In the genomic region with DNA sequence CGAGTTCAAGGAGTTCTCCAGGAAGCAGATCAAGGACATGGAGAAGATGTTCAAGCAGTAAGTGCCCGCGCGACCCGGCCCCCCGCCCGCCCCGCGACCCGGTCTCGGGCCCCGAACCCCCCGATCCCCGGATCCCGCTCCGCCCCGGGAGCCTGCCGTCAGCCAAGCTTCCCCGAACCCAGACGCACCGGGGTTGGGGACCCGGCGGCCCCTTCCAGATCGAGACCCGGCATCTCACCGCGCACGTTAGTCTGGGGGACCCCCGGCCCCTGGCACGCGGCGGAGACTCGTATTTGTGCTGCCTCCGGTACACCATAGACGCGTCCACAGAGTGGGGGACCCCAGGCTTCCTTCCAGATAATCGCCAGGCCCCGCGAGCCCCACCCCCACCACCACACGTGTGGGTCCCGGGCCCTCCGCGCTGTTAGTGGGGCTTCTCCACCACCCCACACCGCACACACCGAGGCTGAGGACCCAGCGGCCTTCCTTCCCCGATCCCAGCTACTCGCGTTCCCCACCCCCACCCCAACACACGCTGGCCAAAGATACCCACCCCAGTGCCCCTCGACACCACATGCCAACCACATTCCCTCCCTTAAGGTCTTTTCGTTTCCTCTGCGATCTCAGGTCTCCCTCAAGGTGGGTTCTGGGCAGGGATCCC, we compare ENCODE assay signal across 8 cellular contexts. TPM values are rescaled to one million over a fixed set of nuclear protein-coding genes. Genes with fewer than 3 reads are reported as not detected.
DNase-seq lines count a peak whose midpoint lies in the region; TF ChIP-seq lines count a peak whose summit lies in the region.

No MANE protein-coding gene starts in this region.

- POLR2A ChIA-PET in HEK293T (lab: Yijun Ruan, JAX) = no interaction called here

- TF ChIP-seq CTCF in GM12864 (IDR thresholded peaks at IDR 0.05; ENCODE audit: low read depth, low read length, missing control alignments) (no peak), NB4 (IDR thresholded peaks at IDR 0.05; ENCODE audit: low read depth, low read length) (no peak), neural crest cell (conservative IDR thresholded peaks at IDR 0.05) (no peak)

- H3K27ac Mint-ChIP-seq in neural crest cell (ENCODE audit: unreplicated experiment) = no peak overlapping the region

- no peaks in the 10 kb centered on the region for H3K9me3 Mint-ChIP-seq in neural crest cell

- CTCF ChIA-PET in HEK293T (lab: Yijun Ruan, JAX) = no interaction called here

- H3K27me3 ChIP-seq in duodenal mucosa (ENCODE audit: control insufficient read depth in 1 of 2, insufficient read depth in 2 of 2, low read length in 2 of 2) = no peaks in the 10 kb centered on the region

- peaks cover 0 to 8% of the 10 kb centered on the region in 2 donors for H3K36me3 ChIP-seq in duodenal mucosa (ENCODE audit: control insufficient read depth in 1 of 2, insufficient read depth in 2 of 2, low read length in 2 of 2)

- H3K4me1 Mint-ChIP-seq in neural crest cell = peaks cover 27% of the 10 kb centered on the region

- H3K9me3 ChIP-seq in duodenal mucosa (ENCODE audit: control insufficient read depth in 1 of 2, low read length in 2 of 2) = no peaks in the 10 kb centered on the region

- H3K4me3 Mint-ChIP-seq in neural crest cell = peak overlapping the region; percentile 92

- peak overlapping the region; percentile 90 for H3K4me3 ChIP-seq in GM12864 (ENCODE audit: low read depth, low read length)
- H3K4me3 ChIP-seq in NB4 (ENCODE audit: low read depth, low read length) = peak overlapping the region; percentile 87
- H3K4me3 ChIP-seq in duodenal mucosa (ENCODE audit: low read depth in 1 of 2, low read length in 2 of 2) = peak overlapping the region; percentile 85 to 96

- peaks cover 33 to 44% of the 10 kb centered on the region in 2 donors for H3K4me1 ChIP-seq in duodenal mucosa (ENCODE audit: control insufficient read depth in 1 of 2, insufficient read depth in 2 of 2, low read length in 2 of 2)

- no peak for TF ChIP-seq POLR2A in NB4 (IDR thresholded peaks at IDR 0.05; ENCODE audit: extremely low read depth, insufficient read length)

- DNase-seq in GM12864 (ENCODE audit: low read depth) (no peak), NB4 (ENCODE audit: low read depth) (peak; percentile 51), neural crest cell (ENCODE audit: low read depth, low spot score) (no peak), GDM1 (lab: John Stamatoyannopoulos, UW) (no peak), RKO (ENCODE audit: low spot score) (no peak), amniotic stem cell (lab: John Stamatoyannopoulos, UW) (no peak), HEK293T (ENCODE audit: extremely low spot score) (no peak)

- H3K9ac ChIP-seq in duodenal mucosa (ENCODE audit: low read depth in 1 of 2, low read length in 2 of 2) = peak overlapping the region; percentile 90 to 98

- H3K27ac ChIP-seq in duodenal mucosa (ENCODE audit: low read depth, low read length) = peak overlapping the region; percentile 72

- H3K36me3 Mint-ChIP-seq in neural crest cell (ENCODE audit: low read depth) = peaks cover 6% of the 10 kb centered on the region

- H3K27me3 Mint-ChIP-seq in neural crest cell (ENCODE audit: low read depth) = peaks cover 13% of the 10 kb centered on the region

TF ChIP-seq in HEK293T, 16 proteins besides CTCF, POLR2A, EP300 and RAD21:
- TF ChIP-seq, protein P1, sequence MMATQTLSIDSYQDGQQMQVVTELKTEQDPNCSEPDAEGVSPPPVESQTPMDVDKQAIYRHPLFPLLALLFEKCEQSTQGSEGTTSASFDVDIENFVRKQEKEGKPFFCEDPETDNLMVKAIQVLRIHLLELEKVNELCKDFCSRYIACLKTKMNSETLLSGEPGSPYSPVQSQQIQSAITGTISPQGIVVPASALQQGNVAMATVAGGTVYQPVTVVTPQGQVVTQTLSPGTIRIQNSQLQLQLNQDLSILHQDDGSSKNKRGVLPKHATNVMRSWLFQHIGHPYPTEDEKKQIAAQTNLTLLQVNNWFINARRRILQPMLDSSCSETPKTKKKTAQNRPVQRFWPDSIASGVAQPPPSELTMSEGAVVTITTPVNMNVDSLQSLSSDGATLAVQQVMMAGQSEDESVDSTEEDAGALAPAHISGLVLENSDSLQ (IDR thresholded peaks at IDR 0.05) = no peak
- TF ChIP-seq ARNT (IDR thresholded peaks at IDR 0.05) = no peak
- no peak for TF ChIP-seq L3MBTL2 (conservative IDR thresholded peaks at IDR 0.05)
- no peak for TF ChIP-seq FOXM1 (IDR thresholded peaks at IDR 0.05; ENCODE audit: borderline replicate concordance)
- no peak for TF ChIP-seq FOXA1 (IDR thresholded peaks at IDR 0.05)
- TF ChIP-seq LEF1 (IDR thresholded peaks at IDR 0.05; ENCODE audit: borderline replicate concordance) = no peak
- TF ChIP-seq NFRKB (IDR thresholded peaks at IDR 0.05) = no peak
- no peak for TF ChIP-seq ELF4 (IDR thresholded peaks at IDR 0.05)
- TF ChIP-seq FOXK2 (IDR thresholded peaks at IDR 0.05) = no peak
- no peak for TF ChIP-seq ZNF384 (IDR thresholded peaks at IDR 0.05)
- no peak for TF ChIP-seq HDGF (IDR thresholded peaks at IDR 0.05; ENCODE audit: borderline replicate concordance)
- no peak for TF ChIP-seq BHLHE40 (IDR thresholded peaks at IDR 0.05; ENCODE audit: borderline replicate concordance)
- no peak for TF ChIP-seq SUZ12 (IDR thresholded peaks at IDR 0.05)
- no peak for TF ChIP-seq SP1 (IDR thresholded peaks at IDR 0.05)
- no peak for TF ChIP-seq TARDBP (IDR thresholded peaks at IDR 0.05)
- no peak for TF ChIP-seq CTBP1 (IDR thresholded peaks at IDR 0.05; ENCODE audit: borderline replicate concordance)

RNA-seq across cellular contexts. Expression of gene EFHD2, which starts 0.7 kb away (rescaled TPM):
- total RNA-seq in neural crest cell = 22.4 and 23.0 TPM in 2 replicates

RNA-seq across cellular contexts. Expression of gene CTRC, which starts 27.9 kb away (rescaled TPM):
- total RNA-seq in neural crest cell = 0.40 TPM in 1 of 2 replicates, not detected in the other

RNA-seq across cellular contexts. Expression of gene CELA2A, which starts 46.2 kb away (rescaled TPM):
- not detected in 2 replicates for total RNA-seq in neural crest cell
